ENCODE assay signal across 8 cellular contexts in the genomic region with DNA sequence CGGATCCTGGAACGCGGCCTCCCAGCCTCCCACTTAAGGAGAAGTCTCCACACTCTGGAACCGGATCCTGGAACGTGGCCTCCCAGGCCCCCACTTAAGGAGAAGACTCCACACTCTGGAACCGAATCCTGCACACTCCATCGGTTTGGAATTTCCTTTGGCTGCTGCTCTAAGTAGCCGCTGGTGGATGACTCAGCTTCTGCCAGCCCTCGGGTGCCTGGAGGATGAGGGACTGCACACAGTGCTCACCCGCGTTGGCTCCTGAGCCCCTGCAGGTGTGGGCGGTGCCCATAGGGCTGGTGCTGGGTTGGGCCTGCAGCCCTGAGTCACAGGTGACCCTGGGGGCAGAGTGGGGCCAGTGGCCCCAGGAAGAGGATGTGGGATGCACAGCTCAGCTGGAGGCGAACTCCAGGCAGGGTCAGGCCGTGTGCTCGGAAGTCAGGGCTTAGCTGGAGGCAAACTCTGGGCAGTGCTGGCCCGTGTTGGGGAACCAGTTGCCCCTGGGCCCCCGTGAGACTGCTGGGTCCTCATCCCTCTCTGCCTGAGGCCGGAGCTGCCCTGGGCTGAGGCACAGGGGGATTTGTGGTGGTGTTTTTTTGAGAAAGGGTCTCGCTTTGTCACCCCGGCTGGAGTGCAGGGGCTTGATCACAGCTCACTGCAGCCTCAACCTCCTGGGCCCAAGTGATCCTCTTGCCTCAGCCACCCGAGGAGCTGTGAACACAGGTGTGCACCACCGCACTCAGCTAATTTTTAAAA. TPM values are rescaled to one million over a fixed set of nuclear protein-coding genes. Genes with fewer than 3 reads are reported as not detected.
DNase-seq lines count a peak whose midpoint lies in the region; ATAC-seq, FAIRE-seq and TF ChIP-seq lines count a peak whose summit lies in the region.

No MANE protein-coding gene starts in this region.

- TF ChIP-seq EP300 in A549 (IDR thresholded peaks at IDR 0.05) = peak in 1 of 2 experiments; percentile 48; a peak in 1 of 5 replicates

- H3K4me1 ChIP-seq in A549 = peaks cover 40% of the 10 kb centered on the region
- H3K4me1 ChIP-seq in colonic mucosa = peaks cover 16% of the 10 kb centered on the region

- ATAC-seq in A549 = peak; percentile 79 to 93
- ATAC-seq in HG02840 (IDR thresholded peaks at IDR 0.05; ENCODE audit: low FRiP score, unreplicated experiment) = no peak
- no peak for ATAC-seq in HG02852 (IDR thresholded peaks at IDR 0.05; ENCODE audit: unreplicated experiment)
- no peak for ATAC-seq in HG03135 (IDR thresholded peaks at IDR 0.05; ENCODE audit: unreplicated experiment)

- CTCF ChIA-PET in A549 (lab: Yijun Ruan, JAX) = interaction anchor here (0.8 to 4.3 kb wide), 6 partner anchors 10 to 187 kb away, joined by 3 to 34 read pairs (median 6); a partner anchor contains a TSS

- H3K27ac ChIP-seq in A549 (peak overlapping the region; percentile 93 to 94), colonic mucosa (peak overlapping the region; percentile 79)

- intact Hi-C loops in colonic mucosa (cut with DNase I) = no loop called here

- TF ChIP-seq RAD21 in A549 (conservative IDR thresholded peaks at IDR 0.05 in 1 of 2, IDR thresholded peaks at IDR 0.05 in 1 of 2) = no peak; a peak in 2 of 5 replicates

- 28% methylated on average over 13 of the region's 22 CpGs for WGBS in A549 (ENCODE audit: missing lambda C conversion rate)

- H3K9me3 ChIP-seq in A549 (no peaks in the 10 kb centered on the region), colonic mucosa (no peaks in the 10 kb centered on the region)

- no peaks in the 10 kb centered on the region for H3K36me3 ChIP-seq in colonic mucosa

- H3K27me3 ChIP-seq in colonic mucosa = no peaks in the 10 kb centered on the region

- DNase-seq in A549 (ENCODE audit: low read depth in 1 of 2, low spot score in 1 of 2) (peak; percentile 87 to 94), LHCN-M2 (ENCODE audit: low read depth) (peak; percentile 98), colonic mucosa (no peak), lung microvascular endothelial cell (ENCODE audit: low read depth in 2 of 2) (peak; percentile 45 to 97), C1 segment of cervical spinal cord (lab: John Stamatoyannopoulos, UW) (no peak)

- H3K9ac ChIP-seq in colonic mucosa (ENCODE audit: low read depth in 2 of 2, low read length in 2 of 2) = no peak overlapping the region

- POLR2A ChIA-PET in A549 (lab: Yijun Ruan, JAX) = interaction anchor here (0.5 to 1.7 kb wide), 9 partner anchors 8 to 183 kb away, joined by 3 to 7 read pairs (median 4); a partner anchor contains a TSS

- TF ChIP-seq POLR2A in A549 (IDR thresholded peaks at IDR 0.05; ENCODE audit: low read length) = peak; percentile 49

- TF ChIP-seq CTCF in A549 (IDR thresholded peaks at IDR 0.05) (no peak), colonic mucosa (IDR thresholded peaks at IDR 0.05) (no peak)

- H3K4me3 ChIP-seq in A549 = no peak overlapping the region
- no peak overlapping the region for H3K4me3 ChIP-seq in colonic mucosa

- FAIRE-seq in A549 (lab: Jason Lieb, UNC) = peak; percentile 97

- peak overlapping the region; percentile 70 for H3K4me2 ChIP-seq in A549

TF ChIP-seq in A549, 52 proteins besides CTCF, POLR2A, EP300 and RAD21 (continues in another document):
- TF ChIP-seq, protein P1, sequence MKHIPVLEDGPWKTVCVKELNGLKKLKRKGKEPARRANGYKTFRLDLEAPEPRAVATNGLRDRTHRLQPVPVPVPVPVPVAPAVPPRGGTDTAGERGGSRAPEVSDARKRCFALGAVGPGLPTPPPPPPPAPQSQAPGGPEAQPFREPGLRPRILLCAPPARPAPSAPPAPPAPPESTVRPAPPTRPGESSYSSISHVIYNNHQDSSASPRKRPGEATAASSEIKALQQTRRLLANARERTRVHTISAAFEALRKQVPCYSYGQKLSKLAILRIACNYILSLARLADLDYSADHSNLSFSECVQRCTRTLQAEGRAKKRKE (CRISPR knock-in tag; IDR thresholded peaks at IDR 0.05; ENCODE audit: low read depth) = no peak
- TF ChIP-seq RNF2 (IDR thresholded peaks at IDR 0.05; ENCODE audit: borderline replicate concordance, low read depth) (no peak), MAZ (IDR thresholded peaks at IDR 0.05; ENCODE audit: borderline replicate concordance, low read depth, low read length) (no peak), HEYL (CRISPR knock-in tag; IDR thresholded peaks at IDR 0.05) (no peak), ZNF302 (CRISPR knock-in tag; IDR thresholded peaks at IDR 0.05) (0 out of 2 replicates have a peak, but pooled peaks have one; percentile 21), POLR2AphosphoS2 (conservative IDR thresholded peaks at IDR 0.05; ENCODE audit: low read length) (no peak), KDM5A (IDR thresholded peaks at IDR 0.05) (no peak), TFCP2L1 (CRISPR knock-in tag; IDR thresholded peaks at IDR 0.05) (no peak), BHLHE40 (IDR thresholded peaks at IDR 0.05; ENCODE audit: low read depth, low read length) (no peak), HDAC2 (IDR thresholded peaks at IDR 0.05) (no peak), RFX5 (IDR thresholded peaks at IDR 0.05) (no peak)
- TF ChIP-seq, protein P2, sequence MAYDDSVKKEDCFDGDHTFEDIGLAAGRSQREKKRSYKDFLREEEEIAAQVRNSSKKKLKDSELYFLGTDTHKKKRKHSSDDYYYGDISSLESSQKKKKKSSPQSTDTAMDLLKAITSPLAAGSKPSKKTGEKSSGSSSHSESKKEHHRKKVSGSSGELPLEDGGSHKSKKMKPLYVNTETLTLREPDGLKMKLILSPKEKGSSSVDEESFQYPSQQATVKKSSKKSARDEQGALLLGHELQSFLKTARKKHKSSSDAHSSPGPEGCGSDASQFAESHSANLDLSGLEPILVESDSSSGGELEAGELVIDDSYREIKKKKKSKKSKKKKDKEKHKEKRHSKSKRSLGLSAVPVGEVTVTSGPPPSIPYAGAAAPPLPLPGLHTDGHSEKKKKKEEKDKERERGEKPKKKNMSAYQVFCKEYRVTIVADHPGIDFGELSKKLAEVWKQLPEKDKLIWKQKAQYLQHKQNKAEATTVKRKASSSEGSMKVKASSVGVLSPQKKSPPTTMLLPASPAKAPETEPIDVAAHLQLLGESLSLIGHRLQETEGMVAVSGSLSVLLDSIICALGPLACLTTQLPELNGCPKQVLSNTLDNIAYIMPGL (CRISPR knock-in tag; IDR thresholded peaks at IDR 0.05; ENCODE audit: borderline replicate concordance) = no peak
- TF ChIP-seq, protein P3, sequence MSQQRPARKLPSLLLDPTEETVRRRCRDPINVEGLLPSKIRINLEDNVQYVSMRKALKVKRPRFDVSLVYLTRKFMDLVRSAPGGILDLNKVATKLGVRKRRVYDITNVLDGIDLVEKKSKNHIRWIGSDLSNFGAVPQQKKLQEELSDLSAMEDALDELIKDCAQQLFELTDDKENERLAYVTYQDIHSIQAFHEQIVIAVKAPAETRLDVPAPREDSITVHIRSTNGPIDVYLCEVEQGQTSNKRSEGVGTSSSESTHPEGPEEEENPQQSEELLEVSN (IDR thresholded peaks at IDR 0.05; ENCODE audit: borderline replicate concordance, low read depth) = no peak

RNA-seq across cellular contexts. Expression of a gene that starts 13.9 kb away (rescaled TPM):
- 0.20 and 0.22 TPM in 2 replicates for polyA plus RNA-seq in A549 (2011; rRNA removed)
- polyA plus RNA-seq in A549 (2012; cell fraction: cytosol; rRNA removed) = 2.3 and 4.3 TPM in 2 replicates
- 16.7 and 55.0 TPM in 2 replicates for polyA plus RNA-seq in A549 (2012; cell fraction: nucleus; rRNA removed)
- polyA plus RNA-seq in A549 (2017; fragmentation: RNase III; extraction: RNeasy Plus Mini Kit Qiagen cat#74134 plus additional on column Dnase treatment) = 0.63 to 0.69 TPM (median 0.66 TPM) in 3 replicates
- polyA minus RNA-seq in A549 (2011; rRNA and poly(A)+ RNA removed) = not detected in 2 replicates
- total RNA-seq in LHCN-M2 (2014; rRNA removed) = 6.2 and 6.7 TPM in 2 replicates
- 1.0 TPM for polyA plus RNA-seq in LHCN-M2 (2012)
- total RNA-seq in colonic mucosa = 1 to 10 TPM in 1 of 2 donors, not detected in 1; 7.5 TPM
- total RNA-seq in lung microvascular endothelial cell = 3.2 and 12.6 TPM in 2 replicates

RNA-seq across cellular contexts. Expression of a gene that starts 24.4 kb away (rescaled TPM):
- polyA plus RNA-seq in A549 (2011; rRNA removed) (12.6 and 13.5 TPM in 2 replicates), A549 (2017; fragmentation: RNase III; extraction: RNeasy Plus Mini Kit Qiagen cat#74134 plus additional on column Dnase treatment) (10.7 to 11.6 TPM (median 11.3 TPM) in 3 replicates)
- polyA plus RNA-seq in A549 (2012; cell fraction: cytosol; rRNA removed) = 10.9 and 14.3 TPM in 2 replicates
- 87.2 and 98.4 TPM in 2 replicates for polyA plus RNA-seq in A549 (2012; cell fraction: nucleus; rRNA removed)
- polyA minus RNA-seq in A549 (2011; rRNA and poly(A)+ RNA removed) = 34.4 and 37.9 TPM in 2 replicates
- total RNA-seq in LHCN-M2 (2014; rRNA removed) (21.9 and 31.2 TPM in 2 replicates), colonic mucosa (10 to 100 TPM; 25.7 to 34.9 TPM), lung microvascular endothelial cell (4.4 and 4.6 TPM in 2 replicates)
- 8.2 TPM for polyA plus RNA-seq in LHCN-M2 (2012)

RNA-seq across cellular contexts. Expression of a gene that starts 25.2 kb away (rescaled TPM):
- polyA plus RNA-seq in A549 (2011; rRNA removed) = 14.1 and 25.1 TPM in 2 replicates
- 50.5 and 52.7 TPM in 2 replicates for polyA plus RNA-seq in A549 (2012; cell fraction: cytosol; rRNA removed)
- polyA plus RNA-seq in A549 (2012; cell fraction: nucleus; rRNA removed) = 81.2 and 97.2 TPM in 2 replicates
- 29.7 to 33.2 TPM (median 31.1 TPM) in 3 replicates for polyA plus RNA-seq in A549 (2017; fragmentation: RNase III; extraction: RNeasy Plus Mini Kit Qiagen cat#74134 plus additional on column Dnase treatment)
- polyA minus RNA-seq in A549 (2011; rRNA and poly(A)+ RNA removed) = 14.8 TPM in 2 replicates
- 49.4 and 54.8 TPM in 2 replicates for total RNA-seq in LHCN-M2 (2014; rRNA removed)
- 38.1 TPM for polyA plus RNA-seq in LHCN-M2 (2012)
- total RNA-seq in colonic mucosa = 10 to 100 TPM; 35.3 to 76.9 TPM
- total RNA-seq in lung microvascular endothelial cell = 22.7 and 31.2 TPM in 2 replicates

RNA-seq across cellular contexts. Expression of a gene that starts 25.3 kb away (rescaled TPM):
- polyA plus RNA-seq in A549 (2011; rRNA removed) = 9.2 and 9.5 TPM in 2 replicates
- polyA plus RNA-seq in A549 (2012; cell fraction: cytosol; rRNA removed) = 28.6 and 32.6 TPM in 2 replicates
- polyA plus RNA-seq in A549 (2012; cell fraction: nucleus; rRNA removed) = 98.7 and 141 TPM in 2 replicates
- 22.6 to 25.6 TPM (median 23.9 TPM) in 3 replicates for polyA plus RNA-seq in A549 (2017; fragmentation: RNase III; extraction: RNeasy Plus Mini Kit Qiagen cat#74134 plus additional on column Dnase treatment)
- 8.8 and 10.6 TPM in 2 replicates for polyA minus RNA-seq in A549 (2011; rRNA and poly(A)+ RNA removed)
- 31.5 and 40.1 TPM in 2 replicates for total RNA-seq in LHCN-M2 (2014; rRNA removed)
- 16.0 TPM for polyA plus RNA-seq in LHCN-M2 (2012)
- total RNA-seq in colonic mucosa = 10 to 100 TPM; 27.2 to 41.4 TPM
- total RNA-seq in lung microvascular endothelial cell = 7.0 and 11.7 TPM in 2 replicates

RNA-seq across cellular contexts. Expression of a gene that starts 29.3 kb away (rescaled TPM):
- polyA plus RNA-seq in A549 (2011; rRNA removed) (2.5 and 2.8 TPM in 2 replicates), A549 (2017; fragmentation: RNase III; extraction: RNeasy Plus Mini Kit Qiagen cat#74134 plus additional on column Dnase treatment) (3.2 to 5.0 TPM (median 3.8 TPM) in 3 replicates)
- polyA plus RNA-seq in A549 (2012; cell fraction: cytosol; rRNA removed) = 9.2 and 14.4 TPM in 2 replicates
- 14.7 and 18.5 TPM in 2 replicates for polyA plus RNA-seq in A549 (2012; cell fraction: nucleus; rRNA removed)
- polyA minus RNA-seq in A549 (2011; rRNA and poly(A)+ RNA removed) = 1.6 and 2.9 TPM in 2 replicates
- total RNA-seq in LHCN-M2 (2014; rRNA removed) (39.3 and 49.8 TPM in 2 replicates), colonic mucosa (1 to 10 TPM; 2.5 to 5.3 TPM), lung microvascular endothelial cell (under 0.01 and 1.1 TPM in 2 replicates)
- 13.6 TPM for polyA plus RNA-seq in LHCN-M2 (2012)

Comparison
In these comparisons a context has a peak if more than half of its experiments do, and no peak if none do; other contexts are left out.
1. ATAC-seq: peak in A549 (2 of 2); none in HG02840 (single experiment), HG02852 (single experiment) and HG03135 (single experiment).
2. DNase-seq: peak in A549 (2 of 2), LHCN-M2 (single experiment) and lung microvascular endothelial cell (2 of 2); none in colonic mucosa (single experiment) and C1 segment of cervical spinal cord (0 of 14).